ENCODE assay signal across 19 cellular contexts in genomic region chr1:172903581-172904220, GRCh38.
DNase-seq lines count a peak whose midpoint lies in the region; ATAC-seq and TF ChIP-seq lines count a peak whose summit lies in the region.
"Had no signal": no experiment of that assay in that cellular context is flagged by ENCODE, and none has a peak within 500 bp of the region (broad histone marks: within the 10 kb centered on the region; RNA-seq: fewer than 3 reads in every experiment).

No MANE protein-coding gene starts in this region.

- intact Hi-C loops in sciatic nerve (cut with DNase I): no loop called here

- no peaks in the 10 kb centered on the region for H3K36me3 ChIP-seq in osteoblast (ENCODE audit: insufficient read depth, low read length)
- H3K36me3 ChIP-seq: adrenal gland, gastroesophageal sphincter, HAP-1 had no signal

- DNase-seq in EL (peak; percentile 90), RPMI7951 (ENCODE audit: low read depth) (peak; percentile 79), epithelial cell of prostate (ENCODE audit: low read depth, low spot score) (no peak), osteoblast (ENCODE audit: insufficient read length, low spot score, missing footprints) (no peak), NCI-H2196 (lab: John Stamatoyannopoulos, UW; ENCODE audit: unreplicated experiment) (no peak), sciatic nerve (ENCODE audit: low spot score) (no peak)
- DNase-seq: activated CD4-positive, alpha-beta memory T cell treated with anti-CD3 and anti-CD28 coated beads for 36 hours; activated T-cell treated with anti-CD3 and anti-CD28 coated beads, Interleukin-2, amount 50 U/mL, for 72 hours; adrenal gland; C1 segment of cervical spinal cord; NCI-H1417 treated with DMSO at 0.1 percent for 48 hours; nucleus accumbens; stimulated activated naive CD4-positive, alpha-beta T cell had no signal

- H3K4me3 ChIP-seq in osteoblast (ENCODE audit: insufficient read depth, low read length): no peak overlapping the region
- H3K4me3 ChIP-seq: adrenal gland, coronary artery, gastroesophageal sphincter, HAP-1 had no signal

- no peaks in the 10 kb centered on the region for H4K20me1 ChIP-seq in osteoblast (ENCODE audit: insufficient read depth, low read length)

- TF ChIP-seq POLR2A in GM18505 (IDR thresholded peaks at IDR 0.05; ENCODE audit: borderline replicate concordance, extremely low read depth, insufficient read depth, insufficient read length): no peak

- no peaks in the 10 kb centered on the region for H3K27me3 ChIP-seq in osteoblast (ENCODE audit: insufficient read depth, low read length)
- H3K27me3 ChIP-seq: adrenal gland, gastroesophageal sphincter had no signal

- ATAC-seq in GM18858 (IDR thresholded peaks at IDR 0.05; ENCODE audit: unreplicated experiment): no peak
- no peak for ATAC-seq in sciatic nerve
- ATAC-seq in GM18505 (IDR thresholded peaks at IDR 0.05; ENCODE audit: unreplicated experiment): no peak
- ATAC-seq: gastroesophageal sphincter had no signal

- TF ChIP-seq CTCF in osteoblast (IDR thresholded peaks at IDR 0.05; ENCODE audit: extremely low read depth, low read depth, low read length): no peak

- H3K79me2 ChIP-seq in osteoblast (ENCODE audit: insufficient read depth, low read length): no peaks in the 10 kb centered on the region

- peak overlapping the region; percentile 40 for H3K4me2 ChIP-seq in osteoblast (ENCODE audit: insufficient read depth, low read length)
- H3K4me2 ChIP-seq: KMS-11 had no signal

- H3K27ac ChIP-seq in epithelial cell of prostate (peak overlapping the region; percentile 93), osteoblast (ENCODE audit: low read depth, low read length) (peak overlapping the region; percentile 68)
- H3K27ac ChIP-seq: adrenal gland, coronary artery, gastroesophageal sphincter, KMS-11 had no signal

- peaks cover 60% of the 10 kb centered on the region for H3K4me1 ChIP-seq in osteoblast (ENCODE audit: insufficient read depth, low read length)
- H3K4me1 ChIP-seq: adrenal gland, gastroesophageal sphincter, HAP-1 had no signal

- H2AFZ ChIP-seq in osteoblast (ENCODE audit: low read length): no peak overlapping the region

- H3K9me3 ChIP-seq in osteoblast (ENCODE audit: low read depth, low read length): no peaks in the 10 kb centered on the region
- H3K9me3 ChIP-seq: adrenal gland, gastroesophageal sphincter, HAP-1 had no signal

Comparison
In these comparisons a context has a peak if more than half of its experiments do, and no peak if none do; other contexts are left out.
1. DNase-seq: peak in EL (single experiment) and RPMI7951 (single experiment); none in epithelial cell of prostate (single experiment), osteoblast (single experiment), NCI-H2196 (single experiment) and sciatic nerve (single experiment).